In the genomic region with DNA sequence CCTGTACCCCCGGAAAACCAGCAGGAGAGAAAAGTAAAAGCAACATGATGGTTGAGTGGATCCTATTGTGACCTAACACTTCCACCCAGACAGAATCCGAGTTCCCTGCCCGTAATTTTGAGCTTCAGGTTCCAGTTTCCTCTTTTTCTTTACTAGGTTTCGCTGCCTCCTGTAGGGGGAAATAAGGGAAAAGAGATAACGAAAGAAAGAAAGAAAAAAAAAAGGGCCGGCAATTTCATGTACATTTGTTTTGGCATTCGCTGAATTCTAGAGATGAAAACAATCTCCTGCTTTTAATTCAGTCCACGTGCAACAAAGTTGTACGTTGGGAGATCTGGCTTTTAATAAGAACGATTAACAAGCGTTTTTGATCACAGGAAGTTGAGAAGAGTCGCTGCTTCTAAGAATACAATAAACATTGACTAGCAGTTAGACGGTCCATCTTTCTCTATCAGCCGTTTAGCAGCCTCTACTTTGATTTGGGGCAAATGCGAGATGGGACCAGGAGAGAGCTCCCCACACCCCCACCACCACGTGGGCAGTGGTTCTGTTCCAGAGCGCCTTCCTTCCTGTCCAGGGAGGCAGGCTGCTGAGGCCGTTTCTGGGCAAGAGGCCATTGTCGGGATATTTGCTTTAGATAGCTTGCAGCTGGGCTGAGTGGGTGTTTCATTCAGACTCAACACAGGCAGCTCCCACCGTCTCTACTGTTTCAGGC, we compare ENCODE assay signal across 8 cellular contexts.
DNase-seq lines count a peak whose midpoint lies in the region; ATAC-seq and TF ChIP-seq lines count a peak whose summit lies in the region.

No MANE protein-coding gene starts in this region.

- TF ChIP-seq CTCF in natural killer cell (IDR thresholded peaks at IDR 0.05) = no peak

- H3K4me1 Mint-ChIP-seq in T-helper 2 cell treated with Interferon-gamma antibody and Interleukin-4, amounts not matched to agents 5 μg/mL and 100 μg/mL, for 36 hours (ENCODE audit: low read depth) = peaks cover 27% of the 10 kb centered on the region
- peaks cover 9 to 23% of the 10 kb centered on the region in 2 donors for H3K4me1 Mint-ChIP-seq in natural killer cell

- H3K4me3 Mint-ChIP-seq in T-helper 2 cell treated with Interferon-gamma antibody and Interleukin-4, amounts not matched to agents 5 μg/mL and 100 μg/mL, for 36 hours = peak overlapping the region; percentile 81
- H3K4me3 Mint-ChIP-seq in natural killer cell = peak overlapping the region; percentile 87

- intact Hi-C loops in natural killer cell (cut with micrococcal nuclease) = no loop called here

- no peaks in the 10 kb centered on the region for H3K36me3 Mint-ChIP-seq in T-helper 2 cell treated with Interferon-gamma antibody and Interleukin-4, amounts not matched to agents 5 μg/mL and 100 μg/mL, for 36 hours (ENCODE audit: low read depth)
- no peaks in the 10 kb centered on the region for H3K36me3 Mint-ChIP-seq in natural killer cell

- TF ChIP-seq POLR2A in erythroblast (IDR thresholded peaks at IDR 0.05; ENCODE audit: low read length) = no peak

- peak overlapping the region; percentile 69 for H3K27ac Mint-ChIP-seq in T-helper 2 cell treated with Interferon-gamma antibody and Interleukin-4, amounts not matched to agents 5 μg/mL and 100 μg/mL, for 36 hours
- H3K27ac Mint-ChIP-seq in natural killer cell = peak overlapping the region in 1 of 2 donors; percentile 71

- peak; percentile 40 for DNase-seq in activated CD4-positive, alpha-beta T cell treated with anti-CD3 and anti-CD28 coated beads for 48 hours
- no peak for DNase-seq in activated CD4-positive, alpha-beta T cell treated with anti-CD3 and anti-CD28 coated beads for 1 hour
- DNase-seq in T-helper 2 cell treated with Interferon-gamma antibody and Interleukin-4, amounts not matched to agents 5 μg/mL and 100 μg/mL, for 36 hours (ENCODE audit: low spot score) = no peak
- DNase-seq in erythroblast (lab: John Stamatoyannopoulos, UW) (peak; percentile 31 to 34), natural killer cell (no peak), NCI-H1105 (lab: John Stamatoyannopoulos, UW) (no peak)
- no peak for DNase-seq in activated CD4-positive, CD25-positive, alpha-beta regulatory T cell treated with anti-CD3 and anti-CD28 coated beads, Interleukin-2, amount 50 U/mL, for 72 hours

- H3K9me3 Mint-ChIP-seq in T-helper 2 cell treated with Interferon-gamma antibody and Interleukin-4, amounts not matched to agents 5 μg/mL and 100 μg/mL, for 36 hours = peaks cover 5% of the 10 kb centered on the region
- no peaks in the 10 kb centered on the region for H3K9me3 Mint-ChIP-seq in natural killer cell

- peak in 2 of 3 donors; percentile 32 to 44 for ATAC-seq in natural killer cell
- no peak for ATAC-seq in GM21529 (IDR thresholded peaks at IDR 0.05; ENCODE audit: unreplicated experiment)

- no peaks in the 10 kb centered on the region for H3K27me3 Mint-ChIP-seq in T-helper 2 cell treated with Interferon-gamma antibody and Interleukin-4, amounts not matched to agents 5 μg/mL and 100 μg/mL, for 36 hours (ENCODE audit: low read depth)
- peaks cover 7 to 8% of the 10 kb centered on the region in 2 donors for H3K27me3 Mint-ChIP-seq in natural killer cell (ENCODE audit: low read depth in 2 of 2)

Comparison
In these comparisons a context has a peak if more than half of its experiments do, and no peak if none do; other contexts are left out.
1. DNase-seq: peak in activated CD4-positive, alpha-beta T cell treated with anti-CD3 and anti-CD28 coated beads for 48 hours (single experiment) and erythroblast (2 of 2); none in activated CD4-positive, alpha-beta T cell treated with anti-CD3 and anti-CD28 coated beads for 1 hour (single experiment), T-helper 2 cell treated with Interferon-gamma antibody and Interleukin-4, amounts not matched to agents 5 μg/mL and 100 μg/mL, for 36 hours (single experiment), natural killer cell (single experiment), activated CD4-positive, CD25-positive, alpha-beta regulatory T cell treated with anti-CD3 and anti-CD28 coated beads, Interleukin-2, amount 50 U/mL, for 72 hours (single experiment) and NCI-H1105 (single experiment).